ENCODE assay signal across 12 cellular contexts in genomic region chr21:39022035-39022900, GRCh38.
DNase-seq lines count a peak whose midpoint lies in the region; ATAC-seq and TF ChIP-seq lines count a peak whose summit lies in the region.
"Had no signal": no experiment of that assay in that cellular context is flagged by ENCODE, and none has a peak within 500 bp of the region (broad histone marks: within the 10 kb centered on the region; RNA-seq: fewer than 3 reads in every experiment).

No MANE protein-coding gene starts in this region.

- H3K9ac ChIP-seq in SK-N-SH: no peak overlapping the region

- no peaks in the 10 kb centered on the region for H3K79me2 ChIP-seq in SK-N-SH (ENCODE audit: insufficient read depth)

- CTCF ChIA-PET in SK-N-SH (lab: Yijun Ruan, JAX): interaction anchor here (0.9 to 1.7 kb wide), 7 partner anchors 11 to 296 kb away, joined by 3 to 4 read pairs (median 4); no protein-coding TSS in a partner anchor

- no peaks in the 10 kb centered on the region for H3F3A ChIP-seq in SK-N-SH (replicated peaks; ENCODE audit: insufficient read depth)

- H3K9me3 Mint-ChIP-seq in nephron: peaks cover 5% of the 10 kb centered on the region

- H3K4me1 Mint-ChIP-seq in nephron: peaks cover 41% of the 10 kb centered on the region

- H3K27ac Mint-ChIP-seq in nephron: peak overlapping the region; percentile 81 to 90 (median 82)

- WGBS in heart right ventricle, 2 donors: 88 to 89% methylated on average over 22 of the region's 22 CpGs
- WGBS in SK-N-SH (ENCODE audit: low lambda C conversion rate): 95% methylated on average over 16 of the region's 22 CpGs

- H3K4me3 Mint-ChIP-seq in nephron: no peak overlapping the region

- H3K4me2 ChIP-seq in SK-N-SH: no peak overlapping the region

- TF ChIP-seq RAD21 in SK-N-SH (IDR thresholded peaks at IDR 0.05; ENCODE audit: low read length): no peak

- no peaks in the 10 kb centered on the region for H3K36me3 ChIP-seq in heart right ventricle
- H3K36me3 ChIP-seq in MG63: no peaks in the 10 kb centered on the region
- H3K36me3 ChIP-seq in SK-N-SH (replicated peaks in 1 of 2; ENCODE audit: control insufficient read depth in 1 of 2, insufficient read depth in 2 of 2, low read length in 1 of 2): no peaks in the 10 kb centered on the region
- H3K36me3 ChIP-seq: pancreas had no signal

- no peaks in the 10 kb centered on the region for H3K27me3 ChIP-seq in heart right ventricle
- H3K27me3 ChIP-seq in MG63: no peaks in the 10 kb centered on the region
- no peaks in the 10 kb centered on the region for H3K27me3 ChIP-seq in SK-N-SH (ENCODE audit: insufficient read depth)
- H3K27me3 ChIP-seq: pancreas had no signal

- H3K9me2 ChIP-seq in SK-N-SH: no peaks in the 10 kb centered on the region

- H3K27me3 Mint-ChIP-seq in nephron (ENCODE audit: low read depth): peaks cover 7% of the 10 kb centered on the region

- POLR2A ChIA-PET in SK-N-SH (lab: Yijun Ruan, JAX): interaction anchor here (0.9 kb wide), 1 partner anchor 32 kb away, joined by 3 read pairs; no protein-coding TSS in a partner anchor

- no peak for TF ChIP-seq EP300 in SK-N-SH (IDR thresholded peaks at IDR 0.05; ENCODE audit: borderline replicate concordance in 1 of 2, low read depth in 1 of 2, low read length in 1 of 2)

- H3K4me3 ChIP-seq in heart right ventricle: no peak overlapping the region
- H3K4me3 ChIP-seq in coronary artery: peak overlapping the region; percentile 49
- H3K4me3 ChIP-seq in MG63: no peak overlapping the region
- no peak overlapping the region for H3K4me3 ChIP-seq in SK-N-SH (ENCODE audit: low read depth in 2 of 2, low read length in 1 of 2)
- H3K4me3 ChIP-seq: pancreas had no signal

- no peaks in the 10 kb centered on the region for H3K36me3 Mint-ChIP-seq in nephron (ENCODE audit: low read depth)

- ATAC-seq in heart right ventricle (peak in 1 of 8 donors; percentile 3), Right ventricle myocardium inferior (no peak)

- H2AFZ ChIP-seq in SK-N-SH (ENCODE audit: low read depth): no peak overlapping the region

- peaks cover 11 to 47% (median 34%) of the 10 kb centered on the region in 9 donors for H3K4me1 ChIP-seq in heart right ventricle
- H3K4me1 ChIP-seq in SK-N-SH (ENCODE audit: control insufficient read depth in 1 of 2, insufficient read depth in 2 of 2, low read depth in 1 of 2, low read length in 1 of 2): peaks cover 0 to 21% of the 10 kb centered on the region in 2 experiments; a peak in 1 of 4 replicates
- H3K4me1 ChIP-seq: pancreas had no signal

- TF ChIP-seq CTCF in heart right ventricle (IDR thresholded peaks at IDR 0.05) (no peak), coronary artery (IDR thresholded peaks at IDR 0.05) (no peak), nephron (IDR thresholded peaks at IDR 0.05; ENCODE audit: unreplicated experiment in 3 of 3) (no peak), SK-N-SH (IDR thresholded peaks at IDR 0.05) (no peak)

- intact Hi-C loops in heart right ventricle (cut with DNase I) (loop anchor here in 3 of 10 donors (5.0 to 10.0 kb wide), 3 partner anchors 65 to 217 kb away; partner anchors contain the start of gene ETS2 (in 2 of the 3)), Right ventricle myocardium inferior (cut with DNase I) (loop anchor here (5.0 kb wide), 1 partner anchor 65 kb away; no protein-coding TSS in a partner anchor)

- H3K27ac ChIP-seq in heart right ventricle: peak overlapping the region in 9 of 10 donors; percentile 51 to 87 (median 77)
- peak overlapping the region; percentile 72 to 75 for H3K27ac ChIP-seq in coronary artery
- H3K27ac ChIP-seq in SK-N-SH (ENCODE audit: low read depth in 2 of 2, low read length in 1 of 2): peak overlapping the region in 1 of 2 experiments; percentile 67; a peak in 1 of 4 replicates

- H3K9me3 ChIP-seq in heart right ventricle (peaks cover 0 to 10% (median 0%) of the 10 kb centered on the region in 11 donors), MG63 (peaks cover 10% of the 10 kb centered on the region), SK-N-SH (0 out of 2 replicates have a peak, but pooled peaks cover 4% of the 10 kb centered on the region)
- H3K9me3 ChIP-seq: pancreas had no signal

- no peaks in the 10 kb centered on the region for H4K20me1 ChIP-seq in SK-N-SH (ENCODE audit: insufficient read depth)

- DNase-seq in heart right ventricle: no peak
- DNase-seq in Right ventricle myocardium inferior (ENCODE audit: missing footprints): no peak
- DNase-seq in coronary artery (ENCODE audit: low spot score): no peak
- DNase-seq in cortex of kidney (lab: John Stamatoyannopoulos, UW): no peak
- DNase-seq in MG63: no peak
- DNase-seq in SK-N-SH: no peak
- no peak for DNase-seq in activated gamma-delta T cell (lab: John Stamatoyannopoulos, UW)
- DNase-seq: amygdala; KG1; NK-92 treated with Interleukin-12 subunit alpha and Interleukin-12 subunit beta, amount 100 ng/mL, for 24 hours; pancreas had no signal

TF ChIP-seq in SK-N-SH, 30 proteins besides CTCF, POLR2A, EP300 and RAD21 (continues in another document):
- TF ChIP-seq FOSL2 (IDR thresholded peaks at IDR 0.05; ENCODE audit: borderline replicate concordance, low read depth) (no peak), CHD2 (IDR thresholded peaks at IDR 0.05; ENCODE audit: low read length, partially characterized antibody) (no peak), GABPA (IDR thresholded peaks at IDR 0.05; ENCODE audit: low read depth) (no peak), TAF1 (IDR thresholded peaks at IDR 0.05; ENCODE audit: borderline replicate concordance, low read depth, low read length) (no peak), FOXJ3 (CRISPR knock-in tag; IDR thresholded peaks at IDR 0.05) (no peak), IRF3 (IDR thresholded peaks at IDR 0.05; ENCODE audit: low read depth, low read length) (no peak), NFIC (IDR thresholded peaks at IDR 0.05; ENCODE audit: borderline replicate concordance) (no peak), ZBTB33 (IDR thresholded peaks at IDR 0.05; ENCODE audit: borderline replicate concordance, low read depth) (no peak), REST (IDR thresholded peaks at IDR 0.05; ENCODE audit: low read depth, low read length) (no peak), POLR2AphosphoS5 (IDR thresholded peaks at IDR 0.05; ENCODE audit: low read depth, low read length) (no peak), FOXM1 (IDR thresholded peaks at IDR 0.05; ENCODE audit: low read depth) (no peak), RFX5 (IDR thresholded peaks at IDR 0.05; ENCODE audit: low read length) (no peak), TEAD4 (IDR thresholded peaks at IDR 0.05; ENCODE audit: borderline replicate concordance, insufficient read depth) (no peak), RCOR1 (IDR thresholded peaks at IDR 0.05; ENCODE audit: low read length) (no peak), MAX (IDR thresholded peaks at IDR 0.05; ENCODE audit: low read depth) (no peak), YY1 (IDR thresholded peaks at IDR 0.05; ENCODE audit: low read depth) (no peak), GATA2 (CRISPR knock-in tag; IDR thresholded peaks at IDR 0.05) (no peak)
